Comparison of ENCODE assay signal across 8 cellular contexts in the genomic region with DNA sequence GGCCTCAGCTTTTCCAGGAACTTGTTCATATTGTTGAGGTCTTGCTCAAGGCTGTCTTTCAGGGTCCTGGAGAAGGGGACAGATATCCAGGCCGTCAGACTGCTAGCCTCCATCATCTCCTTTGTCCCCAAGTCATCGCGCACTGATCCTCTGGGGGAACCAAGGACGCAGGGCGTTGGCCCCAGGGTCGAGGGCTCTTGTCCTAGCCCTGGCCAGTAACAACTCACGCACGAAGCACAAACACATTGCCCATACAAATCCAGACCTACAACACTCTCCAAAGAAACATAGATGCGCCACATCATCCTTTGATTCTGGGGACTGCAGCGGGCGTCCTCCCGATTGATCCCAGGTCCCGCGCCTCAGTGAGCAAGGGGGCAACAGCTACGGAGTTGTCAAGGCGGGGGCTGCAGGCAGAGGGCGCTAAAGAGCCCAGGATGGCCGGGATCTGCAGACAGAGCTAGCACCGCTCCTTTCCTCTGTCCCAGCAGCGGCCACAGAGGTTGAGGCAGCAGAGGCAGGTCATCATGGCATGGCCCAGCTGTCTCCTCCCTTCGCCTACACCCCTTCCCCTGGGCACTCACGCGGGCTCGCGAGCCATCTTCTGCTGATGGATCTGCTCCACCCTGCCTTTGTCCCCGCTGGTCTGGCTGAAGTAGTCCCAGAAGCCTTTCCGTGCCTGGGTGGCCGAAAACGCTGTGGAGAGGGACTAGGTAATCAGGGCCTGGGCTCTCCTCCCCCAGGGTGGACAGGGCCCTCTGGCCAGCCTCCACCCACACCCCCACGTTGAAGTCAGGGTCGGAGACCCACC. TPM values are rescaled to one million over a fixed set of nuclear protein-coding genes. Genes with fewer than 3 reads are reported as not detected.
A peak's percentile ranks its signal among the peaks of the same experiment; 100 is the strongest.
DNase-seq lines count a peak whose midpoint lies in the region; ATAC-seq and TF ChIP-seq lines count a peak whose summit lies in the region.

No MANE protein-coding gene starts in this region.

- no peaks in the 10 kb centered on the region for H3K9me3 Mint-ChIP-seq in activated T-cell treated with anti-CD3 and anti-CD28 coated beads, Interleukin-2, amount 50 U/mL, for 4 hours
- no peaks in the 10 kb centered on the region for H3K9me3 Mint-ChIP-seq in natural killer cell

- H3K36me3 Mint-ChIP-seq in activated T-cell treated with anti-CD3 and anti-CD28 coated beads, Interleukin-2, amount 50 U/mL, for 4 hours (ENCODE audit: insufficient read depth) = peaks cover 7% of the 10 kb centered on the region
- H3K36me3 Mint-ChIP-seq in natural killer cell = no peaks in the 10 kb centered on the region

- no peak for TF ChIP-seq POLR2A in esophagus squamous epithelium (IDR thresholded peaks at IDR 0.05)

- POLR2A ChIA-PET in PC-3 (lab: Charles Lee; ENCODE audit: unreplicated experiment) = no interaction called here

- H3K9me3 ChIP-seq in PC-3 (ENCODE audit: low read length) = no peaks in the 10 kb centered on the region
- no peaks in the 10 kb centered on the region for H3K9me3 ChIP-seq in esophagus squamous epithelium

- 20 to 60% methylated on average over 1 of the region's 31 CpGs for WGBS in esophagus squamous epithelium, 2 donors

- no peak overlapping the region for H3K4me2 ChIP-seq in PC-3 (ENCODE audit: low read length)

- no peak overlapping the region for H3K9ac ChIP-seq in PC-3 (ENCODE audit: low read length)

- H3F3A ChIP-seq in PC-3 (ENCODE audit: low read length, unreplicated experiment) = no peaks in the 10 kb centered on the region

- H2AFZ ChIP-seq in PC-3 (ENCODE audit: low read length) = no peak overlapping the region

- H3K9me2 ChIP-seq in PC-3 (replicated peaks; ENCODE audit: low read length) = no peaks in the 10 kb centered on the region

- no peak overlapping the region for H3K4me3 Mint-ChIP-seq in activated T-cell treated with anti-CD3 and anti-CD28 coated beads, Interleukin-2, amount 50 U/mL, for 4 hours
- H3K4me3 Mint-ChIP-seq in natural killer cell = no peak overlapping the region

- H4K20me1 ChIP-seq in PC-3 (ENCODE audit: low read length) = no peaks in the 10 kb centered on the region; the same call in 1 of the 2 replicates

- H3K4me1 ChIP-seq in PC-3 (ENCODE audit: insufficient read depth, low read length) = peaks cover 35% of the 10 kb centered on the region
- H3K4me1 ChIP-seq in esophagus squamous epithelium = peaks cover 16 to 30% (median 16%) of the 10 kb centered on the region in 3 donors

- intact Hi-C loops in PC-3 (cut with micrococcal nuclease) = loop anchor here (5.0 kb wide), 2 partner anchors 61 to 316 kb away; no protein-coding TSS in a partner anchor
- intact Hi-C loops in esophagus squamous epithelium (cut with DNase I) = no loop called here
- intact Hi-C loops in natural killer cell (cut with micrococcal nuclease) = loop anchor here (1.0 to 5.0 kb wide), 3 partner anchors 45 to 315 kb away; no protein-coding TSS in a partner anchor

- TF ChIP-seq CTCF in PC-3 (conservative IDR thresholded peaks at IDR 0.05; ENCODE audit: low read depth, low read length) (peak; percentile 82), esophagus squamous epithelium (IDR thresholded peaks at IDR 0.05) (peak; percentile 77 to 91 (median 86)), natural killer cell (IDR thresholded peaks at IDR 0.05) (peak; percentile 84)

- H3K27me3 Mint-ChIP-seq in activated T-cell treated with anti-CD3 and anti-CD28 coated beads, Interleukin-2, amount 50 U/mL, for 4 hours (ENCODE audit: low read depth) = no peaks in the 10 kb centered on the region
- no peaks in the 10 kb centered on the region for H3K27me3 Mint-ChIP-seq in natural killer cell (ENCODE audit: low read depth in 2 of 2)

- H3K4me1 Mint-ChIP-seq in activated T-cell treated with anti-CD3 and anti-CD28 coated beads, Interleukin-2, amount 50 U/mL, for 4 hours (ENCODE audit: low read depth) = peaks cover 28% of the 10 kb centered on the region
- H3K4me1 Mint-ChIP-seq in natural killer cell = peaks cover 21 to 34% of the 10 kb centered on the region in 2 donors

- DNase-seq in COLO668 (lab: John Stamatoyannopoulos, UW; ENCODE audit: unreplicated experiment) (peak; percentile 68), HUDEP-2 (lab: John Stamatoyannopoulos, UW; ENCODE audit: unreplicated experiment in 76 of 76) (peak in 59 of 76 experiments; percentile 9 to 74 (median 46)), PC-3 (peak; percentile 48), esophagus squamous epithelium (lab: John Stamatoyannopoulos, UW) (no peak), natural killer cell (peak; percentile 77), NCI-H2227 treated with DMSO at 0.1 percent for 48 hours (lab: John Stamatoyannopoulos, UW) (no peak)
- DNase-seq in activated T-cell treated with anti-CD3 and anti-CD28 coated beads, Interleukin-2, amount 50 U/mL, for 4 hours = peak; percentile 76
- DNase-seq in stimulated activated CD8-positive, alpha-beta memory T cell treated with anti-CD3 and anti-CD28 coated beads, Interleukin-7, amount 100 ng/mL, for 4 hours (ENCODE audit: low read depth in 2 of 2) = peak; percentile 39 to 54

- BruUV-seq in PC-3 (replicated peaks; lab: Mats Ljungman, UMichigan) = no TSS peak

- H3K79me2 ChIP-seq in PC-3 (ENCODE audit: low read length) = peaks cover 16% of the 10 kb centered on the region

- ATAC-seq in PC-3 (no peak), natural killer cell (peak; percentile 67 to 73 (median 70))
- peak; percentile 54 to 57 for ATAC-seq in activated T-cell treated with anti-CD3 and anti-CD28 coated beads, Interleukin-2, amount 50 U/mL, for 4 hours

- H3K27me3 ChIP-seq in PC-3 (ENCODE audit: low read length) (no peaks in the 10 kb centered on the region), esophagus squamous epithelium (peaks cover 0 to 11% (median 0%) of the 10 kb centered on the region in 4 donors)

- CTCF ChIA-PET in PC-3 (lab: Charles Lee) = interaction anchor here (0.5 to 0.7 kb wide), 3 partner anchors 45 to 318 kb away, joined by 3 to 12 read pairs (median 3); no protein-coding TSS in a partner anchor

- H3K36me3 ChIP-seq in PC-3 (ENCODE audit: low read depth, low read length) = peaks cover 5% of the 10 kb centered on the region; the same call in 1 of the 2 replicates
- H3K36me3 ChIP-seq in esophagus squamous epithelium = peaks cover 0 to 5% (median 0%) of the 10 kb centered on the region in 3 donors

- H3K27ac ChIP-seq in PC-3 (ENCODE audit: low read length) = no peak overlapping the region
- no peak overlapping the region for H3K27ac ChIP-seq in esophagus squamous epithelium

- peak overlapping the region in 1 of 2 donors; percentile 46 for H3K27ac Mint-ChIP-seq in natural killer cell

- H3K4me3 ChIP-seq in PC-3 (ENCODE audit: low read length) (no peak overlapping the region), esophagus squamous epithelium (peak overlapping the region in 1 of 4 donors; percentile 43)

RNA-seq across cellular contexts. Expression of gene APOA5, which starts 0.5 kb away (rescaled TPM):
- total RNA-seq in PC-3 (2014; rRNA removed) (not detected in 2 replicates), esophagus squamous epithelium (not detected), natural killer cell (not detected)
- total RNA-seq in activated T-cell treated with anti-CD3 and anti-CD28 coated beads, Interleukin-2, amount 50 U/mL, for 4 hours = not detected

RNA-seq across cellular contexts. Expression of gene ZPR1, which starts 3.4 kb away (rescaled TPM):
- total RNA-seq in PC-3 (2014; rRNA removed) = 86.5 and 89.5 TPM in 2 replicates
- total RNA-seq in activated T-cell treated with anti-CD3 and anti-CD28 coated beads, Interleukin-2, amount 50 U/mL, for 4 hours = 100 to 1,000 TPM; 140 to 145 (median 142) TPM
- total RNA-seq in esophagus squamous epithelium = 10 to 100 TPM; 22.1 to 31.0 (median 26.2) TPM
- 100 to 1,000 TPM in 1 of 3 donors, 10 to 100 TPM in 2; 92.0 to 107 (median 92.6) TPM for total RNA-seq in natural killer cell

RNA-seq across cellular contexts. Expression of gene BUD13, which starts 18.4 kb away (rescaled TPM):
- total RNA-seq in PC-3 (2014; rRNA removed) (28.9 and 38.0 TPM in 2 replicates), esophagus squamous epithelium (10 to 100 TPM in 3 of 4 donors, 1 to 10 TPM in 1; 6.0 to 13.9 (median 12.0) TPM), natural killer cell (10 to 100 TPM; 13.5 to 16.0 (median 13.7) TPM)
- 10 to 100 TPM; 26.3 to 28.5 (median 27.7) TPM for total RNA-seq in activated T-cell treated with anti-CD3 and anti-CD28 coated beads, Interleukin-2, amount 50 U/mL, for 4 hours

RNA-seq across cellular contexts. Expression of gene APOA4, which starts 31.9 kb away (rescaled TPM):
- total RNA-seq in PC-3 (2014; rRNA removed) (not detected in 2 replicates), esophagus squamous epithelium (not detected), natural killer cell (not detected)
- not detected for total RNA-seq in activated T-cell treated with anti-CD3 and anti-CD28 coated beads, Interleukin-2, amount 50 U/mL, for 4 hours

RNA-seq across cellular contexts. Expression of gene APOC3, which starts 38.5 kb away (rescaled TPM):
- total RNA-seq in PC-3 (2014; rRNA removed) (not detected in 2 replicates), esophagus squamous epithelium (not detected), natural killer cell (not detected)
- 1 to 10 TPM in 2 of 3 donors, under 1 TPM in 1; 0.82 to 4.0 (median 2.0) TPM for total RNA-seq in activated T-cell treated with anti-CD3 and anti-CD28 coated beads, Interleukin-2, amount 50 U/mL, for 4 hours

Comparison
In these comparisons a context has a peak if more than half of its experiments do, and no peak if none do; other contexts are left out.
1. DNase-seq: peak in COLO668 (single experiment), HUDEP-2 (59 of 76), PC-3 (single experiment), activated T-cell treated with anti-CD3 and anti-CD28 coated beads, Interleukin-2, amount 50 U/mL, for 4 hours (single experiment), natural killer cell (single experiment) and stimulated activated CD8-positive, alpha-beta memory T cell treated with anti-CD3 and anti-CD28 coated beads, Interleukin-7, amount 100 ng/mL, for 4 hours (2 of 2); none in esophagus squamous epithelium (single experiment) and NCI-H2227 treated with DMSO at 0.1 percent for 48 hours (single experiment).
2. Peak in every context shown above with its lines, with median percentiles within 50 percentile points of each other: CTCF ChIP-seq.